In genomic region chr2:241148891-241149674, GRCh38 we compare ENCODE assay signal across 8 cellular contexts. TPM values are rescaled to one million over a fixed set of nuclear protein-coding genes. Genes with fewer than 3 reads are reported as not detected.
A peak's percentile ranks its signal among the peaks of the same experiment; 100 is the strongest.
DNase-seq lines count a peak whose midpoint lies in the region; ATAC-seq and TF ChIP-seq lines count a peak whose summit lies in the region.

Gene PASK (minus strand): TSS chr2:241149472. CDS start chr2:241143032, 6,440 bp downstream.

- peak; percentile 77 for ATAC-seq in GM21576 (IDR thresholded peaks at IDR 0.05; ENCODE audit: unreplicated experiment)

- TF ChIP-seq CTCF in epithelial cell of proximal tubule (conservative IDR thresholded peaks at IDR 0.05; ENCODE audit: low read depth, low read length) = no peak

- peak; percentile 97 for DNase-seq in DMS153 (lab: John Stamatoyannopoulos, UW)
- peak; percentile 56 for DNase-seq in OCI-M2 (lab: John Stamatoyannopoulos, UW; ENCODE audit: unreplicated experiment)
- DNase-seq in activated T-cell treated with anti-CD3 and anti-CD28 coated beads for 24 hours (ENCODE audit: low read depth) = peak; percentile 93
- peak; percentile 69 for DNase-seq in epithelial cell of proximal tubule (ENCODE audit: low read depth)
- DNase-seq in mucosa of gallbladder (ENCODE audit: low spot score) = peak; percentile 95
- DNase-seq in stimulated activated CD8-positive, alpha-beta memory T cell treated with anti-CD3 and anti-CD28 coated beads, Interleukin-4, amount 100 ng/mL, for 24 hours (ENCODE audit: low read depth) = peak; percentile 89

- TF ChIP-seq RAD21 in Ishikawa (IDR thresholded peaks at IDR 0.05; ENCODE audit: low read depth) = no peak

- TF ChIP-seq EP300 in Ishikawa (IDR thresholded peaks at IDR 0.05; ENCODE audit: borderline replicate concordance) = no peak

- peak within 1 kb of the TSS; percentile 80 for H3K4me3 ChIP-seq in epithelial cell of proximal tubule (ENCODE audit: low read depth, low read length)

TF ChIP-seq in Ishikawa, 13 proteins besides CTCF, POLR2A, EP300 and RAD21:
- TF ChIP-seq FOXM1 (IDR thresholded peaks at IDR 0.05; ENCODE audit: borderline replicate concordance, low read depth) (no peak), NFIC (IDR thresholded peaks at IDR 0.05) (no peak), CREB1 (IDR thresholded peaks at IDR 0.05; ENCODE audit: low read depth) (no peak), ZBTB7A (IDR thresholded peaks at IDR 0.05; ENCODE audit: low read depth) (no peak; the same call in 1 of the 2 replicates), TAF1 (IDR thresholded peaks at IDR 0.05; ENCODE audit: low read depth) (peak; percentile 54; the same call in 1 of the 2 replicates), EGR1 (IDR thresholded peaks at IDR 0.05) (peak; percentile 54; the same call in 1 of the 2 replicates), TCF12 (IDR thresholded peaks at IDR 0.05; ENCODE audit: low read depth) (0 out of 2 replicates have a peak, but pooled peaks have one; percentile 5), USF1 (IDR thresholded peaks at IDR 0.05) (no peak), MAX (IDR thresholded peaks at IDR 0.05) (peak; percentile 71), CEBPB (IDR thresholded peaks at IDR 0.05) (no peak), TEAD4 (IDR thresholded peaks at IDR 0.05) (no peak), YY1 (IDR thresholded peaks at IDR 0.05; ENCODE audit: low read depth) (0 out of 2 replicates have a peak, but pooled peaks have one; percentile 31)
- TF ChIP-seq, protein P1, sequence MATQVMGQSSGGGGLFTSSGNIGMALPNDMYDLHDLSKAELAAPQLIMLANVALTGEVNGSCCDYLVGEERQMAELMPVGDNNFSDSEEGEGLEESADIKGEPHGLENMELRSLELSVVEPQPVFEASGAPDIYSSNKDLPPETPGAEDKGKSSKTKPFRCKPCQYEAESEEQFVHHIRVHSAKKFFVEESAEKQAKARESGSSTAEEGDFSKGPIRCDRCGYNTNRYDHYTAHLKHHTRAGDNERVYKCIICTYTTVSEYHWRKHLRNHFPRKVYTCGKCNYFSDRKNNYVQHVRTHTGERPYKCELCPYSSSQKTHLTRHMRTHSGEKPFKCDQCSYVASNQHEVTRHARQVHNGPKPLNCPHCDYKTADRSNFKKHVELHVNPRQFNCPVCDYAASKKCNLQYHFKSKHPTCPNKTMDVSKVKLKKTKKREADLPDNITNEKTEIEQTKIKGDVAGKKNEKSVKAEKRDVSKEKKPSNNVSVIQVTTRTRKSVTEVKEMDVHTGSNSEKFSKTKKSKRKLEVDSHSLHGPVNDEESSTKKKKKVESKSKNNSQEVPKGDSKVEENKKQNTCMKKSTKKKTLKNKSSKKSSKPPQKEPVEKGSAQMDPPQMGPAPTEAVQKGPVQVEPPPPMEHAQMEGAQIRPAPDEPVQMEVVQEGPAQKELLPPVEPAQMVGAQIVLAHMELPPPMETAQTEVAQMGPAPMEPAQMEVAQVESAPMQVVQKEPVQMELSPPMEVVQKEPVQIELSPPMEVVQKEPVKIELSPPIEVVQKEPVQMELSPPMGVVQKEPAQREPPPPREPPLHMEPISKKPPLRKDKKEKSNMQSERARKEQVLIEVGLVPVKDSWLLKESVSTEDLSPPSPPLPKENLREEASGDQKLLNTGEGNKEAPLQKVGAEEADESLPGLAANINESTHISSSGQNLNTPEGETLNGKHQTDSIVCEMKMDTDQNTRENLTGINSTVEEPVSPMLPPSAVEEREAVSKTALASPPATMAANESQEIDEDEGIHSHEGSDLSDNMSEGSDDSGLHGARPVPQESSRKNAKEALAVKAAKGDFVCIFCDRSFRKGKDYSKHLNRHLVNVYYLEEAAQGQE (IDR thresholded peaks at IDR 0.05; ENCODE audit: low read depth) = no peak

RNA-seq across cellular contexts. Expression of gene PASK, which starts in this region (rescaled TPM):
- total RNA-seq in epithelial cell of proximal tubule = 10.0 and 15.5 TPM in 2 replicates
- total RNA-seq in mucosa of gallbladder = 16.9 TPM

Comparison
In these comparisons a context has a peak if more than half of its experiments do, and no peak if none do; other contexts are left out.
1. Peak in every context shown above with its lines: DNase-seq, ATAC-seq and H3K4me3 ChIP-seq.